In genomic region chr22:24121938-24122337, GRCh38 we compare ENCODE assay signal across 27 cellular contexts. TPM values are rescaled to one million over a fixed set of nuclear protein-coding genes. Genes with fewer than 3 reads are reported as not detected.
"Had no signal": no experiment of that assay in that cellular context is flagged by ENCODE, and none has a peak within 500 bp of the region (broad histone marks: within the 10 kb centered on the region; RNA-seq: fewer than 3 reads in every experiment).

No MANE protein-coding gene starts in this region.

- H3K27ac ChIP-seq: neural progenitor cell, ovary, parathyroid adenoma, psoas muscle, skin epidermis, spleen, suprapubic skin, testis, tibial artery, transverse colon, upper lobe of right lung, uterus had no signal

- ATAC-seq: natural killer cell; psoas muscle; right cardiac atrium; sciatic nerve; stimulated activated memory B cell treated with anti-CD40 and anti-IgM and Interleukin-4, amounts not matched to agents 10 μg/mL and 1 μg/mL and 100 μg/mL, for 72 hours; stimulated activated naive CD8-positive, alpha-beta T cell treated with anti-CD3 and anti-CD28 coated beads, Interleukin-15, amount 100 ng/mL, for 72 hours; stimulated activated naive CD8-positive, alpha-beta T cell treated with anti-CD3 and anti-CD28 coated beads, Interleukin-15, Interleukin-2, amounts not matched to agents 100 U/mL and 50 U/mL, for 24 hours; upper lobe of right lung had no signal

- H3K27me3 ChIP-seq: neural progenitor cell, ovary, spleen, suprapubic skin, testis, tibial artery, transverse colon, upper lobe of right lung, uterus had no signal

- H3K9me3 ChIP-seq: ovary, psoas muscle, spleen, suprapubic skin, testis, tibial artery, transverse colon, upper lobe of right lung, uterus had no signal

- DNase-seq: natural killer cell; occipital lobe; ovary; psoas muscle; right cardiac atrium; spleen; stimulated activated CD4-positive, alpha-beta T cell treated with anti-CD3 and anti-CD28 coated beads, Interleukin-12 subunit alpha, Interleukin-12 subunit beta, amount 100 ng/mL, for 4 hours; stimulated activated CD4-positive, alpha-beta T cell treated with anti-CD3 and anti-CD28 coated beads, Interleukin-1b, Interleukin-23, amount 100 ng/mL, for 48 hours; stimulated activated CD4-positive, alpha-beta T cell treated with anti-CD3 and anti-CD28 coated beads, Interleukin-4, amount 100 ng/mL, for 1 hour; stimulated activated CD4-positive, alpha-beta T cell treated with anti-CD3 and anti-CD28 coated beads, Interleukin-4, amount 100 ng/mL, for 4 hours; stimulated activated CD8-positive, alpha-beta memory T cell treated with anti-CD3 and anti-CD28 coated beads, Interleukin-4, amount 100 ng/mL, for 48 hours; stimulated activated naive CD4-positive, alpha-beta T cell; stimulated activated naive CD8-positive, alpha-beta T cell treated with anti-CD3 and anti-CD28 coated beads, Interleukin-15, amount 100 ng/mL, for 72 hours; stimulated activated naive CD8-positive, alpha-beta T cell treated with anti-CD3 and anti-CD28 coated beads, Interleukin-15, Interleukin-2, amounts not matched to agents 100 U/mL and 50 U/mL, for 24 hours; substantia nigra; testis; tibial artery; transverse colon; upper lobe of right lung; uterus had no signal

- H3K36me3 ChIP-seq: neural progenitor cell, ovary, uterus had no signal

- H3K4me1 ChIP-seq: parathyroid adenoma, psoas muscle, spleen, suprapubic skin, testis, transverse colon, uterus had no signal

- H2AFZ ChIP-seq: neural progenitor cell, parathyroid adenoma had no signal

- H3K4me3 ChIP-seq: neural progenitor cell, ovary, psoas muscle, skin epidermis, smooth muscle cell, spleen, suprapubic skin, testis, tibial artery, transverse colon, upper lobe of right lung, uterus had no signal

- H3K4me2 ChIP-seq: neural progenitor cell, smooth muscle cell had no signal

- H3K9ac ChIP-seq: neural progenitor cell, parathyroid adenoma had no signal

RNA-seq across cellular contexts. Expression of gene SUSD2, which starts 59.3 kb away (rescaled TPM):
- total RNA-seq: occipital lobe had no signal
